14 cellular contexts compared by ENCODE assay signal in genomic region chr2:101844055-101844635, GRCh38.
DNase-seq lines count a peak whose midpoint lies in the region; ATAC-seq and TF ChIP-seq lines count a peak whose summit lies in the region.
"Had no signal": no experiment of that assay in that cellular context is flagged by ENCODE, and none has a peak within 500 bp of the region (broad histone marks: within the 10 kb centered on the region; RNA-seq: fewer than 3 reads in every experiment).

No MANE protein-coding gene starts in this region.

- H3K27me3 ChIP-seq in sigmoid colon (no peaks in the 10 kb centered on the region), colonic mucosa (no peaks in the 10 kb centered on the region)
- H3K27me3 ChIP-seq: suprapubic skin had no signal

- in situ Hi-C loops in astrocyte of the spinal cord (cut with HindIII; ENCODE audit: low sequenced_read_pairs) = no loop called here

- H3K9me3 ChIP-seq in sigmoid colon = no peaks in the 10 kb centered on the region
- H3K9me3 ChIP-seq in colonic mucosa = no peaks in the 10 kb centered on the region
- H3K9me3 ChIP-seq: suprapubic skin had no signal

- H3K4me3 ChIP-seq in astrocyte of the spinal cord (ENCODE audit: low read depth, low read length) (no peak overlapping the region), fibroblast of villous mesenchyme (ENCODE audit: low read depth, low read length) (no peak overlapping the region), sigmoid colon (no peak overlapping the region), colonic mucosa (no peak overlapping the region)
- H3K4me3 ChIP-seq: suprapubic skin had no signal

- no peak for TF ChIP-seq EP300 in sigmoid colon (IDR thresholded peaks at IDR 0.05)

- ATAC-seq in sciatic nerve = no peak
- ATAC-seq: naive thymus-derived CD4-positive, alpha-beta T cell; Panc1 had no signal

- intact Hi-C loops in sigmoid colon (cut with DNase I) (no loop called here), colonic mucosa (cut with DNase I) (no loop called here), sciatic nerve (cut with DNase I) (loop anchor here (10.0 kb wide), 1 partner anchor 881 kb away; no protein-coding TSS in a partner anchor), posterior vena cava (cut with DNase I) (loop anchor here in 1 of 2 donors (10.0 kb wide), 1 partner anchor 409 kb away; no protein-coding TSS in a partner anchor)

- H3K4me1 ChIP-seq in sigmoid colon = peaks cover 0 to 32% (median 29%) of the 10 kb centered on the region in 4 donors
- H3K4me1 ChIP-seq in colonic mucosa = no peaks in the 10 kb centered on the region

- 91 to 95% methylated on average over 12 of the region's 12 CpGs for WGBS in sigmoid colon, 2 donors

- H3K27ac ChIP-seq in sigmoid colon (peak overlapping the region; percentile 50 to 58 (median 50)), colonic mucosa (no peak overlapping the region)
- H3K27ac ChIP-seq: suprapubic skin had no signal

- H3K9ac ChIP-seq in colonic mucosa (ENCODE audit: low read depth in 2 of 2, low read length in 2 of 2) = no peak overlapping the region

- H3K36me3 ChIP-seq in sigmoid colon = peaks cover 0 to 61% (median 8%) of the 10 kb centered on the region in 4 donors
- H3K36me3 ChIP-seq in colonic mucosa = no peaks in the 10 kb centered on the region

- TF ChIP-seq CTCF in astrocyte of the spinal cord (IDR thresholded peaks at IDR 0.05; ENCODE audit: low read depth, low read length) (no peak), fibroblast of villous mesenchyme (IDR thresholded peaks at IDR 0.05; ENCODE audit: insufficient read depth, low read depth, low read length) (no peak), sigmoid colon (IDR thresholded peaks at IDR 0.05) (no peak), colonic mucosa (IDR thresholded peaks at IDR 0.05) (no peak)

- TF ChIP-seq POLR2A in sigmoid colon (IDR thresholded peaks at IDR 0.05) = no peak

- DNase-seq in EH (ENCODE audit: low read depth) = peak; percentile 92
- peak; percentile 80 for DNase-seq in astrocyte of the spinal cord (ENCODE audit: low read depth, low spot score)
- peak; percentile 58 for DNase-seq in fibroblast of villous mesenchyme (ENCODE audit: low read depth)
- no peak for DNase-seq in sigmoid colon
- DNase-seq in activated CD4-positive, CD25-positive, alpha-beta regulatory T cell (lab: John Stamatoyannopoulos, UW) = no peak
- no peak for DNase-seq in colonic mucosa
- no peak for DNase-seq in sciatic nerve (ENCODE audit: low spot score)
- DNase-seq in posterior vena cava (ENCODE audit: low spot score) = no peak
- DNase-seq: naive thymus-derived CD4-positive, alpha-beta T cell; NCI-H2171 treated with DMSO at 0.1 percent for 48 hours; stimulated activated CD4-positive, alpha-beta T cell treated with anti-CD3 and anti-CD28 coated beads, Interleukin-4, amount 100 ng/mL, for 1 hour; T1000 had no signal

Comparison
In these comparisons a context has a peak if more than half of its experiments do, and no peak if none do; other contexts are left out.
1. DNase-seq: peak in EH (single experiment), astrocyte of the spinal cord (single experiment) and fibroblast of villous mesenchyme (single experiment); none in sigmoid colon (single experiment), activated CD4-positive, CD25-positive, alpha-beta regulatory T cell (0 of 4), colonic mucosa (single experiment), sciatic nerve (single experiment) and posterior vena cava (single experiment).